Comparison of ENCODE assay signal across 1 cellular context in the genomic region with DNA sequence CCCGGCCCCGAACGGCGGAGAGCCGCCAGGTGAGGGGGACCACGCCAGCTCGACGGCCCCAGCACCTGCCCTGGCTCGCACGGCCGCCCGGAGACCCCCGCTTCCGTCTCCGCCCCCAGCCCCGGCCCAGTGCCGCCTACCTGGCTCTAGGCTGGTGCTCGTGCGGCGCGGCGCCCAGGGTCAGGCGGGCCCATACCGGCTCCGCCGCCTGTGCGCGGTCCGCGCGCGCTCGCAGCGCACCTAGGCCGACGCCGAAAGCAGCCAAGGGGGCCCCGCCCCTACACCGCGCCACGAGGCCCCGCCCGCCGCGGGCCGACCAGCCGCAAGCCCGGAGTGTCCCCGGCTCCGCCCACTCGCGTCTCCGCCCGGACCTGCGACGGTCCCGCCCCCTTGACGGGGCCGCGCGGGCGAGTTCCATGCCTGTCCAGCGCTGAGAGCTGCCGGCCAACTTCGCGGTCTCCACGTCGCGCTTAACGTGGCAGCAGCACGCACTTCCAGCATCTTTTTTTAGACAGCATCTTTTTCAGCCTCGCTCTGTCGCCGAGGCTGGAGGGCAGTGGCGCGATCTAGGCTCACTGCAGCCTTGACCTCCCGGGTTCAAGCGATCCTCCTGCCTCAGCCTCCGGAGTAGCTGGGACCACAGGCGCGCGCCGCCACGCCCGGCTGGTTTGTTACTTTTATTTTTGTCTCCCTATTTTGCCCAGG.
TF ChIP-seq lines count a peak whose summit lies in the region.

A gene with protein sequence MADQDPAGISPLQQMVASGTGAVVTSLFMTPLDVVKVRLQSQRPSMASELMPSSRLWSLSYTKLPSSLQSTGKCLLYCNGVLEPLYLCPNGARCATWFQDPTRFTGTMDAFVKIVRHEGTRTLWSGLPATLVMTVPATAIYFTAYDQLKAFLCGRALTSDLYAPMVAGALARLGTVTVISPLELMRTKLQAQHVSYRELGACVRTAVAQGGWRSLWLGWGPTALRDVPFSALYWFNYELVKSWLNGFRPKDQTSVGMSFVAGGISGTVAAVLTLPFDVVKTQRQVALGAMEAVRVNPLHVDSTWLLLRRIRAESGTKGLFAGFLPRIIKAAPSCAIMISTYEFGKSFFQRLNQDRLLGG (minus strand): TSS at position 253 of the 705 bp plus-strand sequence. CDS start 1,261 bp downstream, outside the sequence.

TF ChIP-seq in WTC11, 78 proteins besides CTCF, POLR2A, EP300 and RAD21 (continued from another document):
- TF ChIP-seq, protein P1, sequence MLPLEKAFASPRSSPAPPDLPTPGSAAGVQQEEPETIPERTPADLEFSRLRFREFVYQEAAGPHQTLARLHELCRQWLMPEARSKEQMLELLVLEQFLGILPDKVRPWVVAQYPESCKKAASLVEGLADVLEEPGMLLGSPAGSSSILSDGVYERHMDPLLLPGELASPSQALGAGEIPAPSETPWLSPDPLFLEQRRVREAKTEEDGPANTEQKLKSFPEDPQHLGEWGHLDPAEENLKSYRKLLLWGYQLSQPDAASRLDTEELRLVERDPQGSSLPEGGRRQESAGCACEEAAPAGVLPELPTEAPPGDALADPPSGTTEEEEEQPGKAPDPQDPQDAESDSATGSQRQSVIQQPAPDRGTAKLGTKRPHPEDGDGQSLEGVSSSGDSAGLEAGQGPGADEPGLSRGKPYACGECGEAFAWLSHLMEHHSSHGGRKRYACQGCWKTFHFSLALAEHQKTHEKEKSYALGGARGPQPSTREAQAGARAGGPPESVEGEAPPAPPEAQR (CRISPR knock-in tag; IDR thresholded peaks at IDR 0.05), result peak; percentile 76; the same call in 1 of the 2 replicates
- TF ChIP-seq CREM (CRISPR knock-in tag; IDR thresholded peaks at IDR 0.05) (peak; percentile 76; the same call in 1 of the 2 replicates), TP53 (CRISPR knock-in tag; IDR thresholded peaks at IDR 0.05) (peak; percentile 22; the same call in 1 of the 2 replicates), FOXP1 (CRISPR knock-in tag; IDR thresholded peaks at IDR 0.05; ENCODE audit: borderline replicate concordance) (0 out of 2 replicates have a peak, but pooled peaks have one; percentile 44), CBFB (CRISPR knock-in tag; IDR thresholded peaks at IDR 0.05; ENCODE audit: low read depth) (no peak), GTF2I (CRISPR knock-in tag; conservative IDR thresholded peaks at IDR 0.05) (peak; percentile 95)
- TF ChIP-seq, protein P2, sequence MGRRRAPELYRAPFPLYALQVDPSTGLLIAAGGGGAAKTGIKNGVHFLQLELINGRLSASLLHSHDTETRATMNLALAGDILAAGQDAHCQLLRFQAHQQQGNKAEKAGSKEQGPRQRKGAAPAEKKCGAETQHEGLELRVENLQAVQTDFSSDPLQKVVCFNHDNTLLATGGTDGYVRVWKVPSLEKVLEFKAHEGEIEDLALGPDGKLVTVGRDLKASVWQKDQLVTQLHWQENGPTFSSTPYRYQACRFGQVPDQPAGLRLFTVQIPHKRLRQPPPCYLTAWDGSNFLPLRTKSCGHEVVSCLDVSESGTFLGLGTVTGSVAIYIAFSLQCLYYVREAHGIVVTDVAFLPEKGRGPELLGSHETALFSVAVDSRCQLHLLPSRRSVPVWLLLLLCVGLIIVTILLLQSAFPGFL (CRISPR knock-in tag; IDR thresholded peaks at IDR 0.05; ENCODE audit: borderline replicate concordance), result no peak
- TF ChIP-seq, protein P3, sequence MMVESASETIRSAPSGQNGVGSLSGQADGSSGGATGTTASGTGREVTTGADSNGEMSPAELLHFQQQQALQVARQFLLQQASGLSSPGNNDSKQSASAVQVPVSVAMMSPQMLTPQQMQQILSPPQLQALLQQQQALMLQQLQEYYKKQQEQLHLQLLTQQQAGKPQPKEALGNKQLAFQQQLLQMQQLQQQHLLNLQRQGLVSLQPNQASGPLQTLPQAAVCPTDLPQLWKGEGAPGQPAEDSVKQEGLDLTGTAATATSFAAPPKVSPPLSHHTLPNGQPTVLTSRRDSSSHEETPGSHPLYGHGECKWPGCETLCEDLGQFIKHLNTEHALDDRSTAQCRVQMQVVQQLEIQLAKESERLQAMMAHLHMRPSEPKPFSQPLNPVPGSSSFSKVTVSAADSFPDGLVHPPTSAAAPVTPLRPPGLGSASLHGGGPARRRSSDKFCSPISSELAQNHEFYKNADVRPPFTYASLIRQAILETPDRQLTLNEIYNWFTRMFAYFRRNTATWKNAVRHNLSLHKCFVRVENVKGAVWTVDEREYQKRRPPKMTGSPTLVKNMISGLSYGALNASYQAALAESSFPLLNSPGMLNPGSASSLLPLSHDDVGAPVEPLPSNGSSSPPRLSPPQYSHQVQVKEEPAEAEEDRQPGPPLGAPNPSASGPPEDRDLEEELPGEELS (CRISPR knock-in tag; IDR thresholded peaks at IDR 0.05), result peak; percentile 62; the same call in 1 of the 2 replicates
